1 cellular context compared by ENCODE assay signal in genomic region chr10:117090831-117091230, GRCh38.
TF ChIP-seq lines count a peak whose summit lies in the region.

No MANE protein-coding gene starts in this region.

TF ChIP-seq in HepG2, 621 proteins besides CTCF, POLR2A, EP300 and RAD21 (continued from another document):
- TF ChIP-seq ZNF740 (CRISPR knock-in tag; IDR thresholded peaks at IDR 0.05) (no peak), XBP1 (CRISPR knock-in tag; IDR thresholded peaks at IDR 0.05) (no peak), ZNF124 (CRISPR knock-in tag; IDR thresholded peaks at IDR 0.05) (no peak)
